Comparison of ENCODE assay signal across 19 cellular contexts in genomic region chr1:107273515-107273914, GRCh38.
A peak's percentile ranks its signal among the peaks of the same experiment; 100 is the strongest.
DNase-seq lines count a peak whose midpoint lies in the region; ATAC-seq, FAIRE-seq and TF ChIP-seq lines count a peak whose summit lies in the region.
"Had no signal": no experiment of that assay in that cellular context is flagged by ENCODE, and none has a peak within 500 bp of the region (broad histone marks: within the 10 kb centered on the region; RNA-seq: fewer than 3 reads in every experiment).

No MANE protein-coding gene starts in this region.

- H3K27ac ChIP-seq in HepG2 (ENCODE audit: extremely low read length, insufficient read depth, low read length): no peak overlapping the region
- no peak overlapping the region for H3K27ac ChIP-seq in right lobe of liver
- no peak overlapping the region for H3K27ac ChIP-seq in PC-9
- H3K27ac ChIP-seq in fibroblast of lung (ENCODE audit: insufficient read depth, low read length): no peak overlapping the region
- H3K27ac ChIP-seq: SJCRH30 had no signal

- TF ChIP-seq EP300 in HepG2 (IDR thresholded peaks at IDR 0.05; ENCODE audit: low read depth in 2 of 2, low read length in 2 of 2) (no peak), HepG2 (CRISPR knock-in tag; IDR thresholded peaks at IDR 0.05; ENCODE audit: borderline replicate concordance) (no peak)

- H3K27me3 Mint-ChIP-seq in activated CD4-positive, alpha-beta memory T cell treated with anti-CD3 and anti-CD28 coated beads for 36 hours: no peaks in the 10 kb centered on the region

- H3K4me1 ChIP-seq in HepG2 (ENCODE audit: insufficient read depth, low read length) (no peaks in the 10 kb centered on the region), right lobe of liver (no peaks in the 10 kb centered on the region), PC-9 (replicated peaks; ENCODE audit: insufficient read depth) (no peaks in the 10 kb centered on the region), fibroblast of lung (ENCODE audit: control insufficient read depth, extremely low read depth, insufficient read depth, low read length) (no peaks in the 10 kb centered on the region)
- H3K4me1 ChIP-seq: SJCRH30 had no signal

- TF ChIP-seq CTCF in HepG2 (CRISPR knock-in tag; IDR thresholded peaks at IDR 0.05) (no peak), right lobe of liver (IDR thresholded peaks at IDR 0.05) (no peak), PC-9 (conservative IDR thresholded peaks at IDR 0.05) (no peak), fibroblast of lung (conservative IDR thresholded peaks at IDR 0.05 in 1 of 2, IDR thresholded peaks at IDR 0.05 in 1 of 2; ENCODE audit: low read depth in 1 of 2, low read length in 2 of 2) (no peak)

- no peak for ATAC-seq in HepG2
- no peak for ATAC-seq in right lobe of liver
- no peak for ATAC-seq in GM21717 (IDR thresholded peaks at IDR 0.05; ENCODE audit: unreplicated experiment)
- ATAC-seq: K562 had no signal

- H3K9me3 ChIP-seq in HepG2 (ENCODE audit: low read length) (no peaks in the 10 kb centered on the region), right lobe of liver (no peaks in the 10 kb centered on the region), PC-9 (ENCODE audit: insufficient read depth, low read depth) (no peaks in the 10 kb centered on the region), fibroblast of lung (ENCODE audit: control insufficient read depth, insufficient read depth, low read depth, low read length) (no peaks in the 10 kb centered on the region)
- H3K9me3 ChIP-seq: SJCRH30 had no signal

- no peak for TF ChIP-seq POLR2A in HepG2 (IDR thresholded peaks at IDR 0.05; ENCODE audit: insufficient read depth in 1 of 2, low read depth in 2 of 2, low read length in 2 of 2)
- no peak for TF ChIP-seq POLR2A in right lobe of liver (IDR thresholded peaks at IDR 0.05)

- no peak overlapping the region for H3K27ac Mint-ChIP-seq in activated CD4-positive, alpha-beta memory T cell treated with anti-CD3 and anti-CD28 coated beads for 36 hours
- H3K27ac Mint-ChIP-seq: CD4-positive, alpha-beta memory T cell had no signal

- no peaks in the 10 kb centered on the region for H3K36me3 Mint-ChIP-seq in activated CD4-positive, alpha-beta memory T cell treated with anti-CD3 and anti-CD28 coated beads for 36 hours
- H3K36me3 Mint-ChIP-seq: CD4-positive, alpha-beta memory T cell had no signal

- DNase-seq in HepG2 (ENCODE audit: low spot score): no peak
- no peak for DNase-seq in right lobe of liver
- no peak for DNase-seq in PC-9
- peak; percentile 9 to 22 for DNase-seq in fibroblast of lung (ENCODE audit: low read depth in 2 of 2)
- DNase-seq in activated CD4-positive, alpha-beta memory T cell treated with anti-CD3 and anti-CD28 coated beads for 36 hours: no peak
- no peak for DNase-seq in SW 1271 (lab: John Stamatoyannopoulos, UW)
- DNase-seq in amygdala (lab: John Stamatoyannopoulos, UW): no peak
- DNase-seq: CD4-positive, alpha-beta memory T cell; DMS79 treated with DMSO at 0.1 percent for 48 hours; H9; NCI-H146; NCI-H2081 treated with DMSO at 0.1 percent for 48 hours; NCI-H524; RPMI8226; SJCRH30 had no signal

- H3K4me2 ChIP-seq in HepG2 (ENCODE audit: low read depth, low read length) (no peak overlapping the region), PC-9 (0 out of 2 replicates have a peak overlapping the region, but pooled peaks have one; percentile 16), fibroblast of lung (ENCODE audit: extremely low read depth, insufficient read depth, low read length) (peak overlapping the region; percentile 60)

- H3K79me2 ChIP-seq in HepG2 (ENCODE audit: insufficient read depth, low read length) (no peaks in the 10 kb centered on the region), PC-9 (ENCODE audit: low read depth) (no peaks in the 10 kb centered on the region), fibroblast of lung (ENCODE audit: control insufficient read depth, insufficient read depth, low read length) (no peaks in the 10 kb centered on the region)

- BruUV-seq in HepG2 (replicated peaks; lab: Mats Ljungman, UMichigan): no TSS peak
- BruUV-seq in PC-9 (replicated peaks; lab: Mats Ljungman, UMichigan): no TSS peak

- intact Hi-C loops in HepG2 (cut with micrococcal nuclease; ENCODE audit: unreplicated experiment): no loop called here
- intact Hi-C loops in right lobe of liver (cut with DNase I): no loop called here
- intact Hi-C loops in PC-9 (cut with micrococcal nuclease; ENCODE audit: unreplicated experiment): no loop called here
- intact Hi-C loops in activated CD4-positive, alpha-beta memory T cell treated with anti-CD3 and anti-CD28 coated beads for 36 hours (cut with micrococcal nuclease): no loop called here

- H3K4me3 Mint-ChIP-seq in activated CD4-positive, alpha-beta memory T cell treated with anti-CD3 and anti-CD28 coated beads for 36 hours: no peak overlapping the region
- H3K4me3 Mint-ChIP-seq: H9 had no signal

- no peak for FAIRE-seq in HepG2 (lab: Jason Lieb, UNC)
- FAIRE-seq: D721Med, HTR-8/SVneo, K562 had no signal

- H3K36me3 ChIP-seq in HepG2 (replicated peaks in 1 of 2; ENCODE audit: control insufficient read depth in 1 of 2, insufficient read depth in 2 of 2, low read length in 2 of 2): no peaks in the 10 kb centered on the region
- no peaks in the 10 kb centered on the region for H3K36me3 ChIP-seq in right lobe of liver
- H3K36me3 ChIP-seq in PC-9 (ENCODE audit: low read depth): no peaks in the 10 kb centered on the region
- no peaks in the 10 kb centered on the region for H3K36me3 ChIP-seq in fibroblast of lung (ENCODE audit: control insufficient read depth, insufficient read depth, low read length)
- H3K36me3 ChIP-seq: SJCRH30 had no signal

- CTCF ChIA-PET in HepG2 (lab: Yijun Ruan, JAX; ENCODE audit: low intra/inter-chr PET ratio, low total read pairs) (no interaction called here), PC-9 (lab: Charles Lee) (interaction anchor here (0.6 kb wide), 1 partner anchor 448 kb away, joined by 3 read pairs; no protein-coding TSS in a partner anchor)
- CTCF ChIA-PET in activated CD4-positive, alpha-beta memory T cell treated with anti-CD3 and anti-CD28 coated beads for 36 hours (lab: Charles Lee): no interaction called here

- H3K27me3 ChIP-seq in HepG2 (ENCODE audit: control insufficient read depth in 1 of 2, insufficient read depth in 2 of 2, low read length in 2 of 2): no peaks in the 10 kb centered on the region
- H3K27me3 ChIP-seq in right lobe of liver: no peaks in the 10 kb centered on the region
- no peaks in the 10 kb centered on the region for H3K27me3 ChIP-seq in PC-9 (ENCODE audit: insufficient read depth, low read depth)
- no peaks in the 10 kb centered on the region for H3K27me3 ChIP-seq in fibroblast of lung (ENCODE audit: control insufficient read depth, insufficient read depth, low read length)
- H3K27me3 ChIP-seq: SJCRH30 had no signal

- H3K4me1 Mint-ChIP-seq in activated CD4-positive, alpha-beta memory T cell treated with anti-CD3 and anti-CD28 coated beads for 36 hours (ENCODE audit: low read depth): peaks cover 4% of the 10 kb centered on the region

- no peaks in the 10 kb centered on the region for H3F3A ChIP-seq in PC-9 (ENCODE audit: insufficient read depth, low read depth)

- H3K9me3 Mint-ChIP-seq in activated CD4-positive, alpha-beta memory T cell treated with anti-CD3 and anti-CD28 coated beads for 36 hours: no peaks in the 10 kb centered on the region
- H3K9me3 Mint-ChIP-seq: CD4-positive, alpha-beta memory T cell; H9 had no signal

- H3K9ac ChIP-seq in HepG2 (ENCODE audit: insufficient read depth, low read depth, low read length) (no peak overlapping the region), fibroblast of lung (ENCODE audit: insufficient read depth, low read length) (no peak overlapping the region)

- TF ChIP-seq RAD21 in HepG2 (CRISPR knock-in tag; IDR thresholded peaks at IDR 0.05): no peak

- POLR2A ChIA-PET in HepG2 (lab: Yijun Ruan, JAX) (no interaction called here), PC-9 (lab: Charles Lee; ENCODE audit: unreplicated experiment) (no interaction called here)
- POLR2A ChIA-PET in activated CD4-positive, alpha-beta memory T cell treated with anti-CD3 and anti-CD28 coated beads for 36 hours (lab: Charles Lee): no interaction called here

- WGBS in HepG2 (ENCODE audit: low lambda C conversion rate): 42% methylated on average over 3 of the region's 3 CpGs
- WGBS in right lobe of liver (ENCODE audit: insufficient coverage, low coverage, low lambda C conversion rate, missing lambda C conversion rate): 62% methylated on average over 2 of the region's 3 CpGs

- H4K20me1 ChIP-seq in HepG2 (ENCODE audit: insufficient read depth, low read length): no peaks in the 10 kb centered on the region
- no peaks in the 10 kb centered on the region for H4K20me1 ChIP-seq in PC-9 (ENCODE audit: insufficient read depth)
- no peaks in the 10 kb centered on the region for H4K20me1 ChIP-seq in fibroblast of lung (ENCODE audit: control insufficient read depth, extremely low read depth, insufficient read depth, low read length)

- H3K9me2 ChIP-seq in PC-9 (ENCODE audit: insufficient read depth): no peaks in the 10 kb centered on the region

- H3K4me3 ChIP-seq in HepG2 (replicated peaks in 1 of 3; ENCODE audit: insufficient read depth in 1 of 3, low read depth in 2 of 3, low read length in 3 of 3): no peak overlapping the region
- no peak overlapping the region for H3K4me3 ChIP-seq in right lobe of liver
- H3K4me3 ChIP-seq in PC-9: no peak overlapping the region
- H3K4me3 ChIP-seq in fibroblast of lung (replicated peaks in 1 of 4; ENCODE audit: control extremely low read depth in 1 of 4, insufficient read depth in 1 of 4, low read depth in 3 of 4, low read length in 4 of 4): peak overlapping the region in 1 of 4 experiments; percentile 20
- H3K4me3 ChIP-seq: K562, SJCRH30 had no signal

- H2AFZ ChIP-seq in HepG2 (ENCODE audit: low read length) (no peak overlapping the region), PC-9 (0 out of 2 replicates have a peak overlapping the region, but pooled peaks have one; percentile 6), fibroblast of lung (ENCODE audit: low read length) (no peak overlapping the region)

- in situ Hi-C loops in HepG2 (cut with HindIII; ENCODE audit: extremely low pct_ligation_motif_present, low pct_unique_long_range_greater_than_20kb): no loop called here

TF ChIP-seq in HepG2, 621 proteins besides CTCF, POLR2A, EP300 and RAD21 (continues in another document):
- no peak for TF ChIP-seq KDM1A (CRISPR knock-in tag; IDR thresholded peaks at IDR 0.05)
- TF ChIP-seq, protein P1, sequence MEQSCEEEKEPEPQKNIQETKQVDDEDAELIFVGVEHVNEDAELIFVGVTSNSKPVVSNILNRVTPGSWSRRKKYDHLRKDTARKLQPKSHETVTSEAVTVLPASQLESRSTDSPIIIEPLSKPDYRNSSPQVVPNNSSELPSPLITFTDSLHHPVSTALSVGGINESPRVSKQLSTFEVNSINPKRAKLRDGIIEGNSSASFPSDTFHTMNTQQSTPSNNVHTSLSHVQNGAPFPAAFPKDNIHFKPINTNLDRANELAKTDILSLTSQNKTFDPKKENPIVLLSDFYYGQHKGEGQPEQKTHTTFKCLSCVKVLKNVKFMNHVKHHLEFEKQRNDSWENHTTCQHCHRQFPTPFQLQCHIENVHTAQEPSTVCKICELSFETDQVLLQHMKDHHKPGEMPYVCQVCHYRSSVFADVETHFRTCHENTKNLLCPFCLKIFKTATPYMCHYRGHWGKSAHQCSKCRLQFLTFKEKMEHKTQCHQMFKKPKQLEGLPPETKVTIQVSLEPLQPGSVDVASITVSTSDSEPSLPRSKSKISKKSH (CRISPR knock-in tag; IDR thresholded peaks at IDR 0.05; ENCODE audit: borderline replicate concordance): no peak
- TF ChIP-seq ZSCAN30 (CRISPR knock-in tag; IDR thresholded peaks at IDR 0.05): no peak
- no peak for TF ChIP-seq ZNF232 (CRISPR knock-in tag; IDR thresholded peaks at IDR 0.05; ENCODE audit: borderline replicate concordance)

Comparison
In these comparisons a context has a peak if more than half of its experiments do, and no peak if none do; other contexts are left out.
1. DNase-seq: peak in fibroblast of lung (2 of 2); none in HepG2 (single experiment), right lobe of liver (0 of 3), PC-9 (0 of 2), activated CD4-positive, alpha-beta memory T cell treated with anti-CD3 and anti-CD28 coated beads for 36 hours (single experiment), SW 1271 (0 of 2) and amygdala (0 of 56).